9 cellular contexts compared by ENCODE assay signal in genomic region chr6:52834481-52834880, GRCh38.
"Had no signal": no experiment of that assay in that cellular context is flagged by ENCODE, and none has a peak within 500 bp of the region (broad histone marks: within the 10 kb centered on the region; RNA-seq: fewer than 3 reads in every experiment).

No MANE protein-coding gene starts in this region.

- DNase-seq: activated CD4-positive, alpha-beta memory T cell treated with anti-CD3 and anti-CD28 coated beads for 36 hours; activated CD4-positive, alpha-beta T cell treated with anti-CD3 and anti-CD28 coated beads for 1 hour; activated gamma-delta T cell; activated T-cell treated with anti-CD3 and anti-CD28 coated beads, Interleukin-2, amount 50 U/mL, for 4 hours; ovary; stimulated activated CD4-positive, alpha-beta T cell treated with anti-CD3 and anti-CD28 coated beads, Interleukin-15, amount 100 ng/mL, for 24 hours; stimulated activated CD4-positive, alpha-beta T cell treated with anti-CD3 and anti-CD28 coated beads, Interleukin-4, amount 100 ng/mL, for 4 hours; thyroid gland had no signal

- H3K4me3 ChIP-seq: gastroesophageal sphincter, ovary, thyroid gland had no signal
